Comparison of ENCODE assay signal across 2 cellular contexts in genomic region chr7:151824285-151824950, GRCh38.
TF ChIP-seq lines count a peak whose summit lies in the region.

No MANE protein-coding gene starts in this region.

TF ChIP-seq in liver, 16 proteins besides CTCF, POLR2A, EP300 and RAD21 (continued from another document):
- TF ChIP-seq FOXA2 (IDR thresholded peaks at IDR 0.05) (no peak), JUND (IDR thresholded peaks at IDR 0.05) (no peak), ATF3 (IDR thresholded peaks at IDR 0.05) (no peak), ZBTB33 (IDR thresholded peaks at IDR 0.05) (no peak), EGR1 (IDR thresholded peaks at IDR 0.05; ENCODE audit: low read depth in 2 of 2) (no peak), GABPA (IDR thresholded peaks at IDR 0.05 in 1 of 2, conservative IDR thresholded peaks at IDR 0.05 in 1 of 2) (no peak), REST (IDR thresholded peaks at IDR 0.05) (no peak), MAX (IDR thresholded peaks at IDR 0.05) (no peak), FOXA1 (IDR thresholded peaks at IDR 0.05) (no peak), RXRA (IDR thresholded peaks at IDR 0.05) (no peak), TAF1 (conservative IDR thresholded peaks at IDR 0.05) (no peak), SP1 (IDR thresholded peaks at IDR 0.05) (no peak), NR2F2 (IDR thresholded peaks at IDR 0.05) (no peak)

TF ChIP-seq in HepG2, 621 proteins besides CTCF, POLR2A, EP300 and RAD21 (continued from another document):
- TF ChIP-seq ZNF362 (CRISPR knock-in tag; IDR thresholded peaks at IDR 0.05; ENCODE audit: borderline replicate concordance): no peak
- no peak for TF ChIP-seq ZFP82 (CRISPR knock-in tag; IDR thresholded peaks at IDR 0.05; ENCODE audit: borderline replicate concordance)
- no peak for TF ChIP-seq NKX3-1 (CRISPR knock-in tag; IDR thresholded peaks at IDR 0.05)
- TF ChIP-seq THAP9 (CRISPR knock-in tag; IDR thresholded peaks at IDR 0.05; ENCODE audit: borderline replicate concordance): no peak
- TF ChIP-seq PCBP2 (optimal IDR thresholded peaks at IDR 0.05; ENCODE audit: low read depth, low read length, poor library complexity, severe bottlenecking): no peak
- TF ChIP-seq ATF4 (CRISPR knock-in tag; IDR thresholded peaks at IDR 0.05): no peak
- TF ChIP-seq SP2 (CRISPR knock-in tag; IDR thresholded peaks at IDR 0.05): no peak
- TF ChIP-seq ZNF570 (CRISPR knock-in tag; IDR thresholded peaks at IDR 0.05; ENCODE audit: borderline replicate concordance): no peak
